Comparison of ENCODE assay signal across 9 cellular contexts in the genomic region with DNA sequence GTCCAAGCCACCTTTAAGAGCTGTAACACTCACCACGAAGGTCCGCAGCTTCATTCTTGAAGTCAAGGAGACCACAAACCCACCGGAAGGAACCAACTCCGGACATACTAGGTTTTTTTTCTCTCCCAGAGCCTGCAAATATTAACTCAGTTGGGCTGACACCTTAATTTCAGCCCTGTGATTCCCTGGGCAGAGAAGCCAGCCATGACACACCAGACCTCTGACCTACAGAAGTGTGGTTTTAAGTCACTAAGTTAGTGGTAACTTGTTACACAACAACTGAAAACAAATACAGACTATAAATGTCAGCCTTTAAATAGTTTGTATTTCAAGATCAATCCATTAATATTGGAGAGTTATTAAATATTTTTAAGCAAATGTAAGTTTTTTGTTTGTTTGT.
"Had no signal": no experiment of that assay in that cellular context is flagged by ENCODE, and none has a peak within 500 bp of the region (broad histone marks: within the 10 kb centered on the region; RNA-seq: fewer than 3 reads in every experiment).

No MANE protein-coding gene starts in this region.

- H3K27ac Mint-ChIP-seq: HFFc6, IgD-negative memory B cell had no signal

- ATAC-seq: HCT116, HepG2 had no signal

- H3K4me1 ChIP-seq: HAP-1 had no signal

- H3K4me1 Mint-ChIP-seq: IgD-negative memory B cell had no signal

- H3K27me3 Mint-ChIP-seq: IgD-negative memory B cell had no signal

- H3K9me3 ChIP-seq: HAP-1 had no signal

- H3K36me3 ChIP-seq: HAP-1 had no signal

- FAIRE-seq: HepG2 had no signal

- DNase-seq: GM23248, GOT3, H7, HFFc6, KBM-7 had no signal

- H3K4me3 Mint-ChIP-seq: HFFc6, IgD-negative memory B cell had no signal

- H3K4me3 ChIP-seq: GM23248, HAP-1 had no signal
